20 cellular contexts compared by ENCODE assay signal in genomic region chr7:131498237-131498885, GRCh38. TPM values are rescaled to one million over a fixed set of nuclear protein-coding genes. Genes with fewer than 3 reads are reported as not detected.
DNase-seq lines count a peak whose midpoint lies in the region; TF ChIP-seq lines count a peak whose summit lies in the region.
"Had no signal": no experiment of that assay in that cellular context is flagged by ENCODE, and none has a peak within 500 bp of the region (broad histone marks: within the 10 kb centered on the region; RNA-seq: fewer than 3 reads in every experiment).

No MANE protein-coding gene starts in this region.

- H3K36me3 Mint-ChIP-seq in activated T-helper 2 cell treated with anti-CD3 and anti-CD28 coated beads, Interferon-gamma antibody, Interleukin-2, Interleukin-4, amounts not matched to agents 10 μg/mL and 5 μg/mL and 100 μg/mL, durations not matched to agents 14 hours and 24 hours and 36 hours (ENCODE audit: low read depth) = peaks cover 10% of the 10 kb centered on the region

- no peak overlapping the region for H3K9ac ChIP-seq in HUES64 (ENCODE audit: low read depth, low read length)

- no peak for TF ChIP-seq CTCF in fibroblast of the aortic adventitia (IDR thresholded peaks at IDR 0.05; ENCODE audit: insufficient read depth, low read length)
- TF ChIP-seq CTCF in hepatocyte (IDR thresholded peaks at IDR 0.05; ENCODE audit: poor library complexity) = no peak
- TF ChIP-seq CTCF in brain microvascular endothelial cell (IDR thresholded peaks at IDR 0.05; ENCODE audit: low read depth, low read length, missing control alignments) = no peak

- no peak overlapping the region for H3K27ac Mint-ChIP-seq in activated T-helper 2 cell treated with anti-CD3 and anti-CD28 coated beads, Interferon-gamma antibody, Interleukin-2, Interleukin-4, amounts not matched to agents 10 μg/mL and 5 μg/mL and 100 μg/mL, durations not matched to agents 14 hours and 24 hours and 36 hours

- peak; percentile 83 for DNase-seq in fibroblast of the aortic adventitia (ENCODE audit: low read depth)
- no peak for DNase-seq in NCI-H748 treated with DMSO at 0.1 percent for 48 hours (lab: John Stamatoyannopoulos, UW)
- no peak for DNase-seq in activated T-helper 2 cell treated with anti-CD3 and anti-CD28 coated beads, Interferon-gamma antibody, Interleukin-2, Interleukin-4, amounts not matched to agents 10 μg/mL and 5 μg/mL and 100 μg/mL, durations not matched to agents 14 hours and 24 hours and 36 hours (ENCODE audit: low spot score)
- no peak for DNase-seq in hepatocyte (ENCODE audit: low spot score)
- no peak for DNase-seq in brain microvascular endothelial cell
- DNase-seq: activated CD4-positive, alpha-beta T cell treated with anti-CD3 and anti-CD28 coated beads for 4 hours; activated CD8-positive, alpha-beta memory T cell treated with anti-CD3 and anti-CD28 coated beads, Interleukin-2, amount 50 U/mL, for 4 hours; activated effector memory CD4-positive, alpha-beta T cell treated with anti-CD3 and anti-CD28 coated beads, Interleukin-2, amount 50 U/mL, for 16 hours; caudate nucleus; naive thymus-derived CD4-positive, alpha-beta T cell; NCI-H1048; NCI-H2081; NCI-H510A treated with DMSO at 0.1 percent for 48 hours; spleen; SW 1271 had no signal

- H3K4me1 Mint-ChIP-seq in activated T-helper 2 cell treated with anti-CD3 and anti-CD28 coated beads, Interferon-gamma antibody, Interleukin-2, Interleukin-4, amounts not matched to agents 10 μg/mL and 5 μg/mL and 100 μg/mL, durations not matched to agents 14 hours and 24 hours and 36 hours (ENCODE audit: low read depth) = peaks cover 24% of the 10 kb centered on the region

- H3K36me3 ChIP-seq in ACC112 (ENCODE audit: insufficient read depth, low read length) (peaks cover 3% of the 10 kb centered on the region; the same call in 1 of the 2 replicates), HUES64 (ENCODE audit: insufficient read depth, low read length) (peaks cover 68% of the 10 kb centered on the region), muscle layer of duodenum (ENCODE audit: control insufficient read depth in 1 of 2, insufficient read depth in 2 of 2, low read length in 2 of 2) (peaks cover 5 to 9% of the 10 kb centered on the region in 2 donors), hepatocyte (replicated peaks; ENCODE audit: insufficient read depth, low read depth) (no peaks in the 10 kb centered on the region), brain microvascular endothelial cell (replicated peaks) (no peaks in the 10 kb centered on the region)

- H3K27me3 ChIP-seq in ACC112 (ENCODE audit: insufficient read depth, low read length) (no peaks in the 10 kb centered on the region), HUES64 (ENCODE audit: insufficient read depth, low read length) (no peaks in the 10 kb centered on the region), muscle layer of duodenum (ENCODE audit: low read depth, low read length) (no peaks in the 10 kb centered on the region), hepatocyte (no peaks in the 10 kb centered on the region), brain microvascular endothelial cell (replicated peaks) (no peaks in the 10 kb centered on the region)
- H3K27me3 ChIP-seq: spleen had no signal

- H3K27me3 Mint-ChIP-seq in activated T-helper 2 cell treated with anti-CD3 and anti-CD28 coated beads, Interferon-gamma antibody, Interleukin-2, Interleukin-4, amounts not matched to agents 10 μg/mL and 5 μg/mL and 100 μg/mL, durations not matched to agents 14 hours and 24 hours and 36 hours (ENCODE audit: low read depth) = no peaks in the 10 kb centered on the region
- H3K27me3 Mint-ChIP-seq: naive thymus-derived CD4-positive, alpha-beta T cell had no signal

- H3K4me3 ChIP-seq in ACC112 (ENCODE audit: low read depth, low read length) (no peak overlapping the region), HUES64 (ENCODE audit: low read length) (no peak overlapping the region), fibroblast of the aortic adventitia (ENCODE audit: low read depth, low read length) (no peak overlapping the region), muscle layer of duodenum (ENCODE audit: low read depth in 1 of 2, low read length in 2 of 2) (no peak overlapping the region), hepatocyte (no peak overlapping the region), brain microvascular endothelial cell (ENCODE audit: low read depth, low read length) (no peak overlapping the region)
- H3K4me3 ChIP-seq: A549, spleen had no signal

- H3K27ac ChIP-seq in ACC112 (ENCODE audit: low read depth, low read length) (peak overlapping the region; percentile 30; the same call in 1 of the 2 replicates), HUES64 (ENCODE audit: low read depth, low read length) (peak overlapping the region; percentile 20; the same call in 1 of the 2 replicates), muscle layer of duodenum (ENCODE audit: low read length) (peak overlapping the region; percentile 11), hepatocyte (no peak overlapping the region), brain microvascular endothelial cell (no peak overlapping the region)
- H3K27ac ChIP-seq: A549, C4-2B, spleen had no signal

- WGBS in HUES64 = 82% methylated on average over 4 of the region's 4 CpGs
- 91% methylated on average over 4 of the region's 4 CpGs for WGBS in hepatocyte (ENCODE audit: low lambda C conversion rate, missing lambda C conversion rate)

- H2AFZ ChIP-seq in ACC112 (ENCODE audit: low read length, unreplicated experiment) (no peak overlapping the region), hepatocyte (no peak overlapping the region)

- H3K79me2 ChIP-seq in ACC112 (ENCODE audit: control insufficient read depth, insufficient read depth, low read length, unreplicated experiment) = no peaks in the 10 kb centered on the region
- H3K79me2 ChIP-seq in hepatocyte = no peaks in the 10 kb centered on the region

- no peaks in the 10 kb centered on the region for H4K20me1 ChIP-seq in hepatocyte (ENCODE audit: insufficient read depth, poor library complexity, severe bottlenecking)

- no peak overlapping the region for H3K4me3 Mint-ChIP-seq in activated T-helper 2 cell treated with anti-CD3 and anti-CD28 coated beads, Interferon-gamma antibody, Interleukin-2, Interleukin-4, amounts not matched to agents 10 μg/mL and 5 μg/mL and 100 μg/mL, durations not matched to agents 14 hours and 24 hours and 36 hours (ENCODE audit: low read depth)
- H3K4me3 Mint-ChIP-seq: naive thymus-derived CD4-positive, alpha-beta T cell had no signal

- no peaks in the 10 kb centered on the region for H3K9me3 Mint-ChIP-seq in activated T-helper 2 cell treated with anti-CD3 and anti-CD28 coated beads, Interferon-gamma antibody, Interleukin-2, Interleukin-4, amounts not matched to agents 10 μg/mL and 5 μg/mL and 100 μg/mL, durations not matched to agents 14 hours and 24 hours and 36 hours

- intact Hi-C loops in activated T-helper 2 cell treated with anti-CD3 and anti-CD28 coated beads, Interferon-gamma antibody, Interleukin-2, Interleukin-4, amounts not matched to agents 10 μg/mL and 5 μg/mL and 100 μg/mL, durations not matched to agents 14 hours and 24 hours and 36 hours (cut with micrococcal nuclease) = no loop called here

- no peaks in the 10 kb centered on the region for H3K9me2 ChIP-seq in hepatocyte (replicated peaks; ENCODE audit: insufficient read depth)

- no peak overlapping the region for H3K4me2 ChIP-seq in hepatocyte
- H3K4me2 ChIP-seq: A549 had no signal

- peaks cover 22% of the 10 kb centered on the region for H3K4me1 ChIP-seq in ACC112 (ENCODE audit: control insufficient read depth, insufficient read depth, low read length, unreplicated experiment)
- H3K4me1 ChIP-seq in HUES64 (ENCODE audit: insufficient read depth, low read length) = no peaks in the 10 kb centered on the region
- peaks cover 4 to 9% of the 10 kb centered on the region in 2 donors for H3K4me1 ChIP-seq in muscle layer of duodenum (ENCODE audit: control insufficient read depth in 1 of 2, insufficient read depth in 2 of 2, low read length in 2 of 2)
- H3K4me1 ChIP-seq in hepatocyte (ENCODE audit: insufficient read depth) = peaks cover 4% of the 10 kb centered on the region

- H3K9me3 ChIP-seq in HUES64 (ENCODE audit: insufficient read depth, low read depth, low read length) (no peaks in the 10 kb centered on the region), muscle layer of duodenum (ENCODE audit: control insufficient read depth in 1 of 2, low read length in 2 of 2) (no peaks in the 10 kb centered on the region), hepatocyte (ENCODE audit: low read depth) (no peaks in the 10 kb centered on the region)
- H3K9me3 ChIP-seq: A549, spleen had no signal

- in situ Hi-C loops in brain microvascular endothelial cell (cut with HindIII; ENCODE audit: low pct_ligation_motif_present, low sequenced_read_pairs) = no loop called here

RNA-seq across cellular contexts. Expression of gene PODXL, which starts 58.1 kb away (rescaled TPM):
- polyA plus RNA-seq in HUES64 (2013, experiment 1 of 2) = 315 TPM
- polyA plus RNA-seq in HUES64 (2013, experiment 2 of 2) = 331 TPM
- 2.3 and 7.3 TPM in 2 replicates for total RNA-seq in fibroblast of the aortic adventitia (ENCODE audit: low replicate concordance)
- total RNA-seq in activated T-helper 2 cell treated with anti-CD3 and anti-CD28 coated beads, Interferon-gamma antibody, Interleukin-2, Interleukin-4, amounts not matched to agents 10 μg/mL and 5 μg/mL and 100 μg/mL, durations not matched to agents 14 hours and 24 hours and 36 hours = 0.68 and 0.76 TPM in 2 replicates
- 52.8 and 77.3 TPM in 2 replicates for total RNA-seq in hepatocyte
- 84.1 and 99.2 TPM in 2 replicates for polyA plus RNA-seq in hepatocyte

Comparison
In these comparisons a context has a peak if more than half of its experiments do, and no peak if none do; other contexts are left out.
1. H3K27ac ChIP-seq: peak in ACC112 (single experiment), HUES64 (single experiment) and muscle layer of duodenum (single experiment); none in hepatocyte (single experiment) and brain microvascular endothelial cell (single experiment).